ENCODE assay signal across 20 cellular contexts in the genomic region with DNA sequence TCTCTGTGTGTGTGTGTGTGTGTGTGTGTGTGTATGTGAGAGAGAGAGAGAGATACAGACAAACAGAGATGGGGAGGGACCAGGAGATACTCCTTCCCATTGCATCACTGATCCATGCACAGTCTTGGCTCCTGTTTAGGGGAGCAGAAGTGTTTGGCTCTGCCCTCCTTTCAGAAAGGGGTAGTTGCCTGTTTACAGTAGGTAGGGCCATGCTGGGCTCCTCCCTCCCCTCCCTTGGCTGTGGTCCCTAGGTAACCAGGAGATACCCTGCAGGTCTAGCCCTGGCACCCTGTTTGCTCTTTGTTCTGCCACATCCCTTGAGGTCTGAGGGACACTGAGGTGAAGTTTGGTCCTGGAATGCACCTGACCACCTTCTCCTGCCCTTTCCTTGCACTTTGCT.
"Had no signal": no experiment of that assay in that cellular context is flagged by ENCODE, and none has a peak within 500 bp of the region (broad histone marks: within the 10 kb centered on the region; RNA-seq: fewer than 3 reads in every experiment).

No MANE protein-coding gene starts in this region.

- H3K9me2 ChIP-seq: SK-N-SH had no signal

- DNase-seq: Kasumi-1, MM.1S, NCI-H1092 treated with DMSO at 0.1 percent for 48 hours, NCI-H1436, NCI-H187, NCI-H2029, NCI-H2081 treated with DMSO at 0.1 percent for 48 hours, NCI-H2171, NCI-H226, NCI-H446, NCI-H510A, NCI-H524 treated with DMSO at 0.1 percent for 48 hours, NCI-H69, NCI-H774, SHP77, SK-N-SH had no signal

- H3K4me3 ChIP-seq: K562 had no signal

- H3K4me3 Mint-ChIP-seq: IgD-negative memory B cell had no signal

- H3K4me2 ChIP-seq: KMS-11, SK-N-SH had no signal

- ATAC-seq: K562 had no signal

- H3K9ac ChIP-seq: KMS-11, SK-N-SH had no signal

- H3K27ac Mint-ChIP-seq: IgD-negative memory B cell had no signal

- H3K9me3 Mint-ChIP-seq: IgD-negative memory B cell had no signal

- H3K27ac ChIP-seq: KMS-11, RWPE1 had no signal

- H3K9me3 ChIP-seq: SK-N-SH had no signal
